ENCODE assay signal across 9 cellular contexts in genomic region chr18:36296591-36297418, GRCh38. TPM values are rescaled to one million over a fixed set of nuclear protein-coding genes. Genes with fewer than 3 reads are reported as not detected.
DNase-seq lines count a peak whose midpoint lies in the region; ATAC-seq, FAIRE-seq and TF ChIP-seq lines count a peak whose summit lies in the region.
"Had no signal": no experiment of that assay in that cellular context is flagged by ENCODE, and none has a peak within 500 bp of the region (broad histone marks: within the 10 kb centered on the region; RNA-seq: fewer than 3 reads in every experiment).

No MANE protein-coding gene starts in this region.

- H3K9ac ChIP-seq in HUES48 (ENCODE audit: low read depth, low read length) (peak overlapping the region; percentile 64; the same call in 1 of the 2 replicates), subcutaneous abdominal adipose tissue (ENCODE audit: low read length in 5 of 5) (peak overlapping the region in 4 of 5 donors; percentile 35 to 71 (median 46))

- 2% methylated on average over 31 of the region's 50 CpGs for WGBS in right lobe of liver (ENCODE audit: insufficient coverage, low coverage, low lambda C conversion rate, missing lambda C conversion rate)

- POLR2A ChIA-PET in CD8-positive, alpha-beta T cell (lab: Charles Lee) = no interaction called here

- H3K4me3 ChIP-seq in CD8-positive, alpha-beta T cell (ENCODE audit: low read depth, low read length) = peak overlapping the region; percentile 15
- H3K4me3 ChIP-seq in HUES48 (ENCODE audit: low read depth, low read length) (peak overlapping the region; percentile 82), right lobe of liver (peak overlapping the region; percentile 34 to 55 (median 54)), subcutaneous abdominal adipose tissue (ENCODE audit: low read depth in 1 of 5, low read length in 5 of 5) (peak overlapping the region; percentile 57 to 72 (median 60))

- DNase-seq in CD8-positive, alpha-beta T cell = no peak
- DNase-seq in GM19239 (ENCODE audit: insufficient read length, low spot score) = peak; percentile 25
- DNase-seq in RCC 7860 (ENCODE audit: low spot score) = peak; percentile 66
- DNase-seq in effector memory CD8-positive, alpha-beta T cell = no peak
- DNase-seq in right lobe of liver = peak in 2 of 3 donors; percentile 48 to 61
- DNase-seq in central memory CD4-positive, alpha-beta T cell = no peak

- no peak overlapping the region for H3K27ac Mint-ChIP-seq in CD8-positive, alpha-beta T cell
- no peak overlapping the region for H3K27ac Mint-ChIP-seq in effector memory CD8-positive, alpha-beta T cell
- H3K27ac Mint-ChIP-seq: activated B cell treated with CpG ODN at 0.5 μM for 24 hours had no signal

- no peak for ATAC-seq in CD8-positive, alpha-beta T cell
- ATAC-seq in effector memory CD8-positive, alpha-beta T cell (replicated peaks) = peak; percentile 16
- ATAC-seq in right lobe of liver = peak; percentile 45 to 69 (median 58)

- peak overlapping the region; percentile 26 for H3K4me3 Mint-ChIP-seq in CD8-positive, alpha-beta T cell
- peak overlapping the region in 1 of 2 donors; percentile 37 for H3K4me3 Mint-ChIP-seq in effector memory CD8-positive, alpha-beta T cell

- no peak for TF ChIP-seq CTCF in CD8-positive, alpha-beta T cell (IDR thresholded peaks at IDR 0.05)
- peak in 3 of 4 donors; percentile 29 to 36 (median 30) for TF ChIP-seq CTCF in right lobe of liver (IDR thresholded peaks at IDR 0.05)

- peaks cover 22% of the 10 kb centered on the region for H3K27me3 Mint-ChIP-seq in CD8-positive, alpha-beta T cell (ENCODE audit: low read depth)
- H3K27me3 Mint-ChIP-seq in effector memory CD8-positive, alpha-beta T cell = peaks cover 17 to 28% of the 10 kb centered on the region in 2 donors

- no peaks in the 10 kb centered on the region for H3K9me3 Mint-ChIP-seq in CD8-positive, alpha-beta T cell
- no peaks in the 10 kb centered on the region for H3K9me3 Mint-ChIP-seq in effector memory CD8-positive, alpha-beta T cell
- H3K9me3 Mint-ChIP-seq: activated B cell treated with CpG ODN at 0.5 μM for 24 hours had no signal

- CTCF ChIA-PET in CD8-positive, alpha-beta T cell (lab: Charles Lee) = no interaction called here

- peaks cover 2% of the 10 kb centered on the region for H3K4me1 Mint-ChIP-seq in CD8-positive, alpha-beta T cell (ENCODE audit: low read depth)
- H3K4me1 Mint-ChIP-seq in effector memory CD8-positive, alpha-beta T cell (ENCODE audit: low read depth in 2 of 2) = no peaks in the 10 kb centered on the region
- H3K4me1 Mint-ChIP-seq: activated B cell treated with CpG ODN at 0.5 μM for 24 hours had no signal

- intact Hi-C loops in CD8-positive, alpha-beta T cell (cut with DNase I, micrococcal nuclease) = no loop called here
- intact Hi-C loops in right lobe of liver (cut with DNase I) = no loop called here

- H3K27me3 ChIP-seq in CD8-positive, alpha-beta T cell (ENCODE audit: insufficient read depth, low read length) = peaks cover 3% of the 10 kb centered on the region
- H3K27me3 ChIP-seq in HUES48 (ENCODE audit: control insufficient read depth, insufficient read depth, low read length) (peaks cover 57% of the 10 kb centered on the region), right lobe of liver (peaks cover 0 to 6% of the 10 kb centered on the region in 2 donors), subcutaneous abdominal adipose tissue (ENCODE audit: control insufficient read depth in 5 of 5, insufficient read depth in 4 of 5, low read length in 5 of 5) (peaks cover 2 to 16% (median 6%) of the 10 kb centered on the region in 5 donors)

- peak; percentile 53 for FAIRE-seq in GM19239 (lab: Jason Lieb, UNC)
- FAIRE-seq in RCC 7860 (lab: Jason Lieb, UNC) = no peak

- peaks cover 4% of the 10 kb centered on the region for H3K4me1 ChIP-seq in CD8-positive, alpha-beta T cell (ENCODE audit: insufficient read depth, low read length)
- H3K4me1 ChIP-seq in HUES48 (ENCODE audit: control insufficient read depth, insufficient read depth, low read length) (peaks cover 7% of the 10 kb centered on the region; the same call in 1 of the 2 replicates), right lobe of liver (peaks cover 0 to 13% (median 3%) of the 10 kb centered on the region in 4 donors), subcutaneous abdominal adipose tissue (ENCODE audit: control insufficient read depth in 5 of 5, insufficient read depth in 5 of 5, low read length in 5 of 5) (peaks cover 0 to 17% (median 16%) of the 10 kb centered on the region in 5 donors)

- no peak overlapping the region for H3K27ac ChIP-seq in CD8-positive, alpha-beta T cell (ENCODE audit: low read depth, low read length)
- H3K27ac ChIP-seq in HUES48 (ENCODE audit: low read depth, low read length) = peak overlapping the region; percentile 61
- H3K27ac ChIP-seq in right lobe of liver = peak overlapping the region in 1 of 3 donors; percentile 26
- H3K27ac ChIP-seq in subcutaneous abdominal adipose tissue (ENCODE audit: low read depth, low read length) = no peak overlapping the region

- H3K9me3 ChIP-seq in CD8-positive, alpha-beta T cell (ENCODE audit: low read length) = no peaks in the 10 kb centered on the region
- H3K9me3 ChIP-seq in HUES48 (ENCODE audit: control insufficient read depth, insufficient read depth, low read length) = no peaks in the 10 kb centered on the region
- no peaks in the 10 kb centered on the region for H3K9me3 ChIP-seq in right lobe of liver
- peaks cover 0 to 2% (median 0%) of the 10 kb centered on the region in 5 donors for H3K9me3 ChIP-seq in subcutaneous abdominal adipose tissue (ENCODE audit: control insufficient read depth in 5 of 5, low read length in 5 of 5)

- TF ChIP-seq POLR2A in right lobe of liver (IDR thresholded peaks at IDR 0.05) = no peak

- H3K36me3 ChIP-seq in CD8-positive, alpha-beta T cell (ENCODE audit: insufficient read depth, low read length) = no peaks in the 10 kb centered on the region
- H3K36me3 ChIP-seq in HUES48 (ENCODE audit: control insufficient read depth, insufficient read depth, low read length) (no peaks in the 10 kb centered on the region), right lobe of liver (no peaks in the 10 kb centered on the region), subcutaneous abdominal adipose tissue (ENCODE audit: control insufficient read depth in 5 of 5, insufficient read depth in 5 of 5, low read length in 5 of 5) (no peaks in the 10 kb centered on the region)

- no peaks in the 10 kb centered on the region for H3K36me3 Mint-ChIP-seq in CD8-positive, alpha-beta T cell
- no peaks in the 10 kb centered on the region for H3K36me3 Mint-ChIP-seq in effector memory CD8-positive, alpha-beta T cell (ENCODE audit: insufficient read depth)

RNA-seq across cellular contexts. Expression of gene FHOD3, which starts 0.7 kb away (rescaled TPM):
- not detected for total RNA-seq in CD8-positive, alpha-beta T cell
- total RNA-seq in right lobe of liver = 1 to 10 TPM in 1 of 6 experiments, under 1 TPM in 5; 0.44 to 1.2 (median 0.62) TPM
- total RNA-seq: activated B cell treated with CpG ODN at 0.5 μM for 24 hours had no signal

Comparison
In these comparisons a context has a peak if more than half of its experiments do, and no peak if none do; other contexts are left out.
1. DNase-seq: peak in GM19239 (single experiment), RCC 7860 (single experiment) and right lobe of liver (2 of 3); none in CD8-positive, alpha-beta T cell (0 of 7), effector memory CD8-positive, alpha-beta T cell (0 of 3) and central memory CD4-positive, alpha-beta T cell (single experiment).
2. H3K4me3 ChIP-seq: peak in every context shown above with its lines; median percentile 82 in HUES48; 60 in subcutaneous abdominal adipose tissue; 54 in right lobe of liver; 15 in CD8-positive, alpha-beta T cell.